In genomic region chr3:42764115-42764514, GRCh38 we compare ENCODE assay signal across 28 cellular contexts. TPM values are rescaled to one million over a fixed set of nuclear protein-coding genes. Genes with fewer than 3 reads are reported as not detected.
DNase-seq lines count a peak whose midpoint lies in the region; ATAC-seq, FAIRE-seq and TF ChIP-seq lines count a peak whose summit lies in the region.
"Had no signal": no experiment of that assay in that cellular context is flagged by ENCODE, and none has a peak within 500 bp of the region (broad histone marks: within the 10 kb centered on the region; RNA-seq: fewer than 3 reads in every experiment).

No MANE protein-coding gene starts in this region.

- no peaks in the 10 kb centered on the region for H3K27me3 ChIP-seq in RWPE2 (ENCODE audit: insufficient read depth, poor library complexity, severe bottlenecking)
- H3K27me3 ChIP-seq: BE2C, SJCRH30 had no signal

- DNase-seq in NCI-H510A treated with DMSO at 0.1 percent for 48 hours (lab: John Stamatoyannopoulos, UW): peak; percentile 28
- no peak for DNase-seq in NCI-H510A (lab: John Stamatoyannopoulos, UW)
- DNase-seq in RWPE2 (ENCODE audit: low spot score): peak; percentile 15
- DNase-seq in left kidney (ENCODE audit: low read depth, low spot score): peak; percentile 44
- no peak for DNase-seq in substantia nigra (lab: John Stamatoyannopoulos, UW)
- no peak for DNase-seq in GM12891 (ENCODE audit: insufficient read length, low spot score)
- DNase-seq in GM03348 (ENCODE audit: low spot score): no peak
- DNase-seq: 8988T, ACHN, BE2C, Calu3, DMS153, Kasumi-1, NCI-H1092 treated with DMSO at 0.1 percent for 48 hours, NCI-H1436, NCI-H187 treated with DMSO at 0.1 percent for 48 hours, NCI-H2171 treated with DMSO at 0.1 percent for 48 hours, NCI-H345, NCI-H524 treated with DMSO at 0.1 percent for 48 hours, NCI-H774, SJCRH30 had no signal

- H3K27ac ChIP-seq in RWPE2 (ENCODE audit: poor library complexity, severe bottlenecking) (no peak overlapping the region), substantia nigra (ENCODE audit: low read depth, low read length, poor library complexity, severe bottlenecking) (peak overlapping the region; percentile 38)
- H3K27ac ChIP-seq: HL-60, SJCRH30 had no signal

- no peak for TF ChIP-seq CTCF in RWPE2 (IDR thresholded peaks at IDR 0.05; ENCODE audit: poor library complexity, severe bottlenecking)

- FAIRE-seq in GM12891 (lab: Jason Lieb, UNC): no peak
- FAIRE-seq: G401.6, GM12878, H54 had no signal

- TF ChIP-seq POLR2A in GM12891 (IDR thresholded peaks at IDR 0.05; ENCODE audit: low read depth, low read length): no peak

- ATAC-seq in RWPE2 (ENCODE audit: low read depth) (no peak), HG02588 (IDR thresholded peaks at IDR 0.05; ENCODE audit: unreplicated experiment) (no peak)
- ATAC-seq: GM12878, Right ventricle myocardium inferior, SK-N-SH treated with all-trans-retinoic acid at 6 μM for 48 hours had no signal

- peaks cover 5% of the 10 kb centered on the region for H3K4me1 ChIP-seq in RWPE2 (ENCODE audit: insufficient read depth, poor library complexity, severe bottlenecking)
- H3K4me1 ChIP-seq: BE2C, SJCRH30 had no signal

- H3K9me3 ChIP-seq in RWPE2 (ENCODE audit: severe bottlenecking): no peaks in the 10 kb centered on the region
- H3K9me3 ChIP-seq: BE2C, SJCRH30 had no signal

- H3K36me3 ChIP-seq in RWPE2 (ENCODE audit: low read depth): no peaks in the 10 kb centered on the region
- H3K36me3 ChIP-seq: BE2C, SJCRH30 had no signal

- no peak overlapping the region for H3K4me3 ChIP-seq in RWPE2 (ENCODE audit: severe bottlenecking)
- H3K4me3 ChIP-seq: GM12878, SJCRH30 had no signal

TF ChIP-seq in GM12891, 5 proteins besides CTCF, POLR2A, EP300 and RAD21:
- no peak for TF ChIP-seq POU2F2 (IDR thresholded peaks at IDR 0.05; ENCODE audit: low read depth, low read length)
- TF ChIP-seq PAX5 (IDR thresholded peaks at IDR 0.05; ENCODE audit: insufficient read depth, low read length, severe bottlenecking): no peak
- TF ChIP-seq POLR2AphosphoS5 (IDR thresholded peaks at IDR 0.05; ENCODE audit: low read depth, low read length): no peak
- TF ChIP-seq SPI1 (IDR thresholded peaks at IDR 0.05; ENCODE audit: low read depth, low read length): no peak
- no peak for TF ChIP-seq TAF1 (IDR thresholded peaks at IDR 0.05; ENCODE audit: low read depth, low read length)

RNA-seq across cellular contexts. Expression of gene CCDC13, which starts 8.9 kb away (rescaled TPM):
- polyA plus RNA-seq in GM12891 (2012; ENCODE audit: low read depth, missing spikeins): 0.64 TPM

RNA-seq across cellular contexts. Expression of gene HIGD1A, which starts 40.2 kb away (rescaled TPM):
- 115 TPM for polyA plus RNA-seq in GM12891 (2012; ENCODE audit: low read depth, missing spikeins)

RNA-seq across cellular contexts. Expression of gene ACKR2, which starts 45.1 kb away (rescaled TPM):
- polyA plus RNA-seq in GM12891 (2012; ENCODE audit: low read depth, missing spikeins): 0.46 TPM

Comparison
In these comparisons a context has a peak if more than half of its experiments do, and no peak if none do; other contexts are left out.
1. DNase-seq: peak in NCI-H510A treated with DMSO at 0.1 percent for 48 hours (single experiment), RWPE2 (single experiment) and left kidney (single experiment); none in NCI-H510A (single experiment), substantia nigra (0 of 49), GM12891 (single experiment) and GM03348 (single experiment).